In genomic region chr2:25821225-25822056, GRCh38 we compare ENCODE assay signal across 10 cellular contexts. TPM values are rescaled to one million over a fixed set of nuclear protein-coding genes. Genes with fewer than 3 reads are reported as not detected.
A peak's percentile ranks its signal among the peaks of the same experiment; 100 is the strongest.
DNase-seq lines count a peak whose midpoint lies in the region; ATAC-seq, FAIRE-seq and TF ChIP-seq lines count a peak whose summit lies in the region.
"Had no signal": no experiment of that assay in that cellular context is flagged by ENCODE, and none has a peak within 500 bp of the region (broad histone marks: within the 10 kb centered on the region; RNA-seq: fewer than 3 reads in every experiment).

No MANE protein-coding gene starts in this region.

- H3K4me1 ChIP-seq in endothelial cell of umbilical vein (ENCODE audit: control insufficient read depth, extremely low read depth, insufficient read depth, low read length) (peaks cover 18% of the 10 kb centered on the region), spleen (peaks cover 0 to 70% (median 21%) of the 10 kb centered on the region in 6 donors)
- H3K4me1 ChIP-seq: gastroesophageal sphincter had no signal

- H3K4me3 Mint-ChIP-seq in T-helper 2 cell treated with Interferon-gamma antibody and Interleukin-4, amounts not matched to agents 5 μg/mL and 100 μg/mL, for 36 hours = peak overlapping the region; percentile 76

- H4K20me1 ChIP-seq in endothelial cell of umbilical vein (replicated peaks; ENCODE audit: control insufficient read depth, extremely low read depth, insufficient read depth, low read length) = peaks cover 1% of the 10 kb centered on the region

- H3K9me1 ChIP-seq in endothelial cell of umbilical vein (replicated peaks; ENCODE audit: control insufficient read depth, extremely low read depth, insufficient read depth, low read length) = no peaks in the 10 kb centered on the region

- POLR2A ChIA-PET in endothelial cell of umbilical vein (lab: Charles Lee) = no interaction called here

- H3K27me3 Mint-ChIP-seq in T-helper 2 cell treated with Interferon-gamma antibody and Interleukin-4, amounts not matched to agents 5 μg/mL and 100 μg/mL, for 36 hours (ENCODE audit: low read depth) = peaks cover 2% of the 10 kb centered on the region

- no peaks in the 10 kb centered on the region for H3K9me3 ChIP-seq in endothelial cell of umbilical vein (replicated peaks; ENCODE audit: control insufficient read depth, insufficient read depth, low read length)
- H3K9me3 ChIP-seq in spleen = no peaks in the 10 kb centered on the region
- H3K9me3 ChIP-seq: gastroesophageal sphincter had no signal

- DNase-seq in T-helper 2 cell treated with Interferon-gamma antibody and Interleukin-4, amounts not matched to agents 5 μg/mL and 100 μg/mL, for 36 hours (ENCODE audit: low spot score) = no peak
- DNase-seq in T-helper 2 cell = no peak
- peak; percentile 38 for DNase-seq in RPMI7951 (ENCODE audit: low read depth)
- DNase-seq in endothelial cell of umbilical vein (ENCODE audit: low read depth, low spot score) = peak; percentile 88
- no peak for DNase-seq in spleen
- no peak for DNase-seq in activated effector memory CD4-positive, alpha-beta T cell treated with anti-CD3 and anti-CD28 coated beads, Interleukin-2, amount 50 U/mL, for 16 hours
- no peak for DNase-seq in DMS53 treated with DMSO at 0.1 percent for 48 hours (lab: John Stamatoyannopoulos, UW; ENCODE audit: unreplicated experiment)

- FAIRE-seq in endothelial cell of umbilical vein (lab: Jason Lieb, UNC) = peak; percentile 15
- FAIRE-seq: RCC 7860 had no signal

- H3K79me2 ChIP-seq in endothelial cell of umbilical vein (ENCODE audit: control insufficient read depth, insufficient read depth, low read length) = peaks cover 18% of the 10 kb centered on the region

- 87 to 96% (median 93%) methylated on average over 9 of the region's 9 CpGs for WGBS in spleen, 5 donors

- no peak for ATAC-seq in GM19035 (IDR thresholded peaks at IDR 0.05; ENCODE audit: unreplicated experiment)

- BruUV-seq in endothelial cell of umbilical vein (replicated peaks; lab: Mats Ljungman, UMichigan) = no TSS peak

- CTCF ChIA-PET in endothelial cell of umbilical vein (lab: Charles Lee) = no interaction called here

- H3K27ac ChIP-seq in endothelial cell of umbilical vein (ENCODE audit: insufficient read depth, low read depth, low read length) = peak overlapping the region; percentile 17
- peak overlapping the region in 5 of 8 donors; percentile 12 to 80 (median 47) for H3K27ac ChIP-seq in spleen

- H3K4me1 Mint-ChIP-seq in T-helper 2 cell treated with Interferon-gamma antibody and Interleukin-4, amounts not matched to agents 5 μg/mL and 100 μg/mL, for 36 hours (ENCODE audit: low read depth) = peaks cover 54% of the 10 kb centered on the region

- intact Hi-C loops in endothelial cell of umbilical vein (cut with micrococcal nuclease) (no loop called here), spleen (cut with DNase I; ENCODE audit: low total_unique reads) (no loop called here)

- H2AFZ ChIP-seq in endothelial cell of umbilical vein (ENCODE audit: low read depth, low read length) = no peak overlapping the region

- H3K4me3 ChIP-seq in endothelial cell of umbilical vein (replicated peaks in 1 of 3; ENCODE audit: insufficient read depth in 1 of 3, low read depth in 1 of 3, low read length in 3 of 3) (no peak overlapping the region), spleen (peak overlapping the region in 4 of 8 donors; percentile 12 to 62 (median 28))

- peaks cover 20% of the 10 kb centered on the region for H3K36me3 Mint-ChIP-seq in T-helper 2 cell treated with Interferon-gamma antibody and Interleukin-4, amounts not matched to agents 5 μg/mL and 100 μg/mL, for 36 hours (ENCODE audit: low read depth)

- H3K27me3 ChIP-seq in endothelial cell of umbilical vein (ENCODE audit: control insufficient read depth in 2 of 2, insufficient read depth in 2 of 2, low read length in 2 of 2) = no peaks in the 10 kb centered on the region
- H3K27me3 ChIP-seq in spleen (replicated peaks in 1 of 7) = no peaks in the 10 kb centered on the region
- H3K27me3 ChIP-seq: gastroesophageal sphincter had no signal

- no peaks in the 10 kb centered on the region for H3K9me3 Mint-ChIP-seq in T-helper 2 cell treated with Interferon-gamma antibody and Interleukin-4, amounts not matched to agents 5 μg/mL and 100 μg/mL, for 36 hours

- TF ChIP-seq CTCF in endothelial cell of umbilical vein (IDR thresholded peaks at IDR 0.05; ENCODE audit: extremely low read depth in 1 of 2, insufficient read depth in 1 of 2, low read depth in 1 of 2, low read length in 2 of 2) = no peak
- no peak for TF ChIP-seq CTCF in spleen (IDR thresholded peaks at IDR 0.05 in 8 of 11, conservative IDR thresholded peaks at IDR 0.05 in 3 of 11)

- no peak for TF ChIP-seq POLR2A in endothelial cell of umbilical vein (IDR thresholded peaks at IDR 0.05; ENCODE audit: low read depth, low read length)
- TF ChIP-seq POLR2A in spleen (IDR thresholded peaks at IDR 0.05) = no peak

- H3K36me3 ChIP-seq in endothelial cell of umbilical vein (ENCODE audit: control insufficient read depth in 2 of 2, extremely low read depth in 1 of 2, insufficient read depth in 2 of 2, low read length in 2 of 2) (no peaks in the 10 kb centered on the region), spleen (no peaks in the 10 kb centered on the region)
- H3K36me3 ChIP-seq: gastroesophageal sphincter had no signal

- H3K27ac Mint-ChIP-seq in T-helper 2 cell treated with Interferon-gamma antibody and Interleukin-4, amounts not matched to agents 5 μg/mL and 100 μg/mL, for 36 hours = peak overlapping the region; percentile 67

- H3K4me2 ChIP-seq in endothelial cell of umbilical vein (ENCODE audit: insufficient read depth, low read length) = peak overlapping the region; percentile 41

- dilution Hi-C loops in endothelial cell of umbilical vein (cut with MboI; ENCODE audit: extremely low pct_ligation_motif_present, low sequenced_read_pairs) = no loop called here

- H3K9ac ChIP-seq in endothelial cell of umbilical vein (replicated peaks; ENCODE audit: extremely low read depth, insufficient read depth, low read length) = no peak overlapping the region

TF ChIP-seq in endothelial cell of umbilical vein, 7 proteins besides CTCF, POLR2A, EP300 and RAD21:
- no peak for TF ChIP-seq EZH2 (IDR thresholded peaks at IDR 0.05; ENCODE audit: borderline replicate concordance, low read depth, low read length, severe bottlenecking)
- TF ChIP-seq JUN (IDR thresholded peaks at IDR 0.05; ENCODE audit: borderline replicate concordance, insufficient read depth, insufficient read length, low read depth) = no peak
- no peak for TF ChIP-seq MAX (IDR thresholded peaks at IDR 0.05; ENCODE audit: insufficient read depth, insufficient read length)
- no peak for TF ChIP-seq MYC (IDR thresholded peaks at IDR 0.05; ENCODE audit: low read depth, low read length)
- no peak for TF ChIP-seq GATA2 (IDR thresholded peaks at IDR 0.05; ENCODE audit: insufficient read depth, insufficient read length, low read depth, low read length)
- no peak for TF ChIP-seq POLR2AphosphoS5 (IDR thresholded peaks at IDR 0.05; ENCODE audit: insufficient read depth, low read depth, low read length)
- no peak for TF ChIP-seq FOS (IDR thresholded peaks at IDR 0.05; ENCODE audit: borderline replicate concordance, insufficient read depth, low read length)

RNA-seq across cellular contexts. Expression of gene ASXL2, which starts 56.8 kb away (rescaled TPM):
- total RNA-seq in RPMI7951 (2014; rRNA removed; shearing (Covaris generic)) = 8.2 and 11.3 TPM in 2 replicates
- total RNA-seq in endothelial cell of umbilical vein (30.6 and 33.8 TPM in 2 replicates), spleen (10 to 100 TPM; 33.8 to 51.3 (median 43.2) TPM)
- polyA plus RNA-seq in endothelial cell of umbilical vein (5.2 and 6.1 TPM in 2 replicates), spleen (1 to 10 TPM; 2.0 to 3.0 (median 2.1) TPM)
- 7.0 and 7.3 TPM in 2 replicates for polyA plus RNA-seq in endothelial cell of umbilical vein (2011; cell fraction: cytosol; rRNA removed)
- polyA plus RNA-seq in endothelial cell of umbilical vein (2011; cell fraction: nucleus; rRNA removed) = 15.2 and 16.0 TPM in 2 replicates
- 14.5 and 16.9 TPM in 2 replicates for polyA plus RNA-seq in endothelial cell of umbilical vein (2012)
- 18.7 and 20.8 TPM in 2 replicates for polyA minus RNA-seq in endothelial cell of umbilical vein
- polyA minus RNA-seq in endothelial cell of umbilical vein (2011; cell fraction: cytosol; rRNA and poly(A)+ RNA removed) = 14.2 TPM
- polyA minus RNA-seq in endothelial cell of umbilical vein (2011; cell fraction: nucleus; rRNA and poly(A)+ RNA removed) = 19.4 and 27.7 TPM in 2 replicates

Comparison
In these comparisons a context has a peak if more than half of its experiments do, and no peak if none do; other contexts are left out.
1. DNase-seq: peak in RPMI7951 (single experiment) and endothelial cell of umbilical vein (single experiment); none in T-helper 2 cell treated with Interferon-gamma antibody and Interleukin-4, amounts not matched to agents 5 μg/mL and 100 μg/mL, for 36 hours (single experiment), T-helper 2 cell (0 of 5), spleen (single experiment), activated effector memory CD4-positive, alpha-beta T cell treated with anti-CD3 and anti-CD28 coated beads, Interleukin-2, amount 50 U/mL, for 16 hours (single experiment) and DMS53 treated with DMSO at 0.1 percent for 48 hours (single experiment).